Comparison of ENCODE assay signal across 8 cellular contexts in genomic region chr1:35269989-35270289, GRCh38. TPM values are rescaled to one million over a fixed set of nuclear protein-coding genes. Genes with fewer than 3 reads are reported as not detected.
DNase-seq lines count a peak whose midpoint lies in the region; ATAC-seq lines count a peak whose summit lies in the region.

No MANE protein-coding gene starts in this region.

- H3K27ac ChIP-seq in substantia nigra (ENCODE audit: low read depth, low read length, poor library complexity, severe bottlenecking) = no peak overlapping the region

- H3K9me3 ChIP-seq in iPS-18c (ENCODE audit: control insufficient read depth, insufficient read depth, low read length) = no peaks in the 10 kb centered on the region

- intact Hi-C loops in activated T-helper 1 cell treated with anti-CD3 and anti-CD28 coated beads, Interleukin-12 subunit alpha, Interleukin-12 subunit beta, Interleukin-2, Interleukin-4 antibody, amounts not matched to agents 30 ng/mL and 10 ng/mL and 1 ng/mL, durations not matched to agents 14 hours and 24 hours and 36 hours (cut with micrococcal nuclease) = loop anchor here (2.0 to 5.0 kb wide), 3 partner anchors 373 to 662 kb away; partner anchors contain the start of genes AGO3 and SMIM12

- no peak overlapping the region for H3K27ac Mint-ChIP-seq in T-helper 2 cell treated with Interferon-gamma antibody and Interleukin-4, amounts not matched to agents 5 μg/mL and 100 μg/mL, for 36 hours
- no peak overlapping the region for H3K27ac Mint-ChIP-seq in activated T-helper 1 cell treated with anti-CD3 and anti-CD28 coated beads, Interleukin-12 subunit alpha, Interleukin-12 subunit beta, Interleukin-2, Interleukin-4 antibody, amounts not matched to agents 30 ng/mL and 10 ng/mL and 1 ng/mL, durations not matched to agents 14 hours and 24 hours and 36 hours
- H3K27ac Mint-ChIP-seq in stimulated activated naive CD8-positive, alpha-beta T cell treated with anti-CD3 and anti-CD28 coated beads, Interleukin-15, amount 100 ng/mL, for 72 hours = peak overlapping the region in 1 of 2 donors; percentile 85

- peak overlapping the region; percentile 75 for H3K4me3 ChIP-seq in iPS-18c (ENCODE audit: insufficient read depth, low read depth, low read length)

- H3K36me3 Mint-ChIP-seq in T-helper 2 cell treated with Interferon-gamma antibody and Interleukin-4, amounts not matched to agents 5 μg/mL and 100 μg/mL, for 36 hours (ENCODE audit: low read depth) = peaks cover 8% of the 10 kb centered on the region
- H3K36me3 Mint-ChIP-seq in activated T-helper 1 cell treated with anti-CD3 and anti-CD28 coated beads, Interleukin-12 subunit alpha, Interleukin-12 subunit beta, Interleukin-2, Interleukin-4 antibody, amounts not matched to agents 30 ng/mL and 10 ng/mL and 1 ng/mL, durations not matched to agents 14 hours and 24 hours and 36 hours (ENCODE audit: low read depth) = peaks cover 11% of the 10 kb centered on the region

- H3K27me3 Mint-ChIP-seq in T-helper 2 cell treated with Interferon-gamma antibody and Interleukin-4, amounts not matched to agents 5 μg/mL and 100 μg/mL, for 36 hours (ENCODE audit: low read depth) = no peaks in the 10 kb centered on the region
- no peaks in the 10 kb centered on the region for H3K27me3 Mint-ChIP-seq in activated T-helper 1 cell treated with anti-CD3 and anti-CD28 coated beads, Interleukin-12 subunit alpha, Interleukin-12 subunit beta, Interleukin-2, Interleukin-4 antibody, amounts not matched to agents 30 ng/mL and 10 ng/mL and 1 ng/mL, durations not matched to agents 14 hours and 24 hours and 36 hours (ENCODE audit: insufficient read depth)
- no peaks in the 10 kb centered on the region for H3K27me3 Mint-ChIP-seq in stimulated activated naive CD8-positive, alpha-beta T cell treated with anti-CD3 and anti-CD28 coated beads, Interleukin-15, amount 100 ng/mL, for 72 hours

- peaks cover 21% of the 10 kb centered on the region for H3K4me1 Mint-ChIP-seq in T-helper 2 cell treated with Interferon-gamma antibody and Interleukin-4, amounts not matched to agents 5 μg/mL and 100 μg/mL, for 36 hours (ENCODE audit: low read depth)
- H3K4me1 Mint-ChIP-seq in activated T-helper 1 cell treated with anti-CD3 and anti-CD28 coated beads, Interleukin-12 subunit alpha, Interleukin-12 subunit beta, Interleukin-2, Interleukin-4 antibody, amounts not matched to agents 30 ng/mL and 10 ng/mL and 1 ng/mL, durations not matched to agents 14 hours and 24 hours and 36 hours (ENCODE audit: low read depth) = peaks cover 33% of the 10 kb centered on the region
- peaks cover 28% of the 10 kb centered on the region for H3K4me1 Mint-ChIP-seq in stimulated activated naive CD8-positive, alpha-beta T cell treated with anti-CD3 and anti-CD28 coated beads, Interleukin-15, amount 100 ng/mL, for 72 hours

- no peak for ATAC-seq in stimulated activated naive CD8-positive, alpha-beta T cell treated with anti-CD3 and anti-CD28 coated beads, Interleukin-15, amount 100 ng/mL, for 72 hours

- peaks cover 4% of the 10 kb centered on the region for H3K9me3 Mint-ChIP-seq in T-helper 2 cell treated with Interferon-gamma antibody and Interleukin-4, amounts not matched to agents 5 μg/mL and 100 μg/mL, for 36 hours
- H3K9me3 Mint-ChIP-seq in activated T-helper 1 cell treated with anti-CD3 and anti-CD28 coated beads, Interleukin-12 subunit alpha, Interleukin-12 subunit beta, Interleukin-2, Interleukin-4 antibody, amounts not matched to agents 30 ng/mL and 10 ng/mL and 1 ng/mL, durations not matched to agents 14 hours and 24 hours and 36 hours = peaks cover 4% of the 10 kb centered on the region
- H3K9me3 Mint-ChIP-seq in stimulated activated naive CD8-positive, alpha-beta T cell treated with anti-CD3 and anti-CD28 coated beads, Interleukin-15, amount 100 ng/mL, for 72 hours = peaks cover 0 to 4% of the 10 kb centered on the region in 2 donors

- no peak for DNase-seq in T-helper 2 cell treated with Interferon-gamma antibody and Interleukin-4, amounts not matched to agents 5 μg/mL and 100 μg/mL, for 36 hours (ENCODE audit: low spot score)
- DNase-seq in T-helper 2 cell = no peak
- no peak for DNase-seq in activated T-helper 1 cell treated with anti-CD3 and anti-CD28 coated beads, Interleukin-12 subunit alpha, Interleukin-12 subunit beta, Interleukin-2, Interleukin-4 antibody, amounts not matched to agents 30 ng/mL and 10 ng/mL and 1 ng/mL, durations not matched to agents 14 hours and 24 hours and 36 hours (ENCODE audit: low spot score)
- DNase-seq in stimulated activated naive CD8-positive, alpha-beta T cell treated with anti-CD3 and anti-CD28 coated beads, Interleukin-15, amount 100 ng/mL, for 72 hours = no peak
- DNase-seq in HK-2 (ENCODE audit: unreplicated experiment) = no peak
- DNase-seq in substantia nigra (lab: John Stamatoyannopoulos, UW) = no peak
- no peak for DNase-seq in SW 1271 (lab: John Stamatoyannopoulos, UW)

- peak overlapping the region; percentile 85 for H3K4me3 Mint-ChIP-seq in T-helper 2 cell treated with Interferon-gamma antibody and Interleukin-4, amounts not matched to agents 5 μg/mL and 100 μg/mL, for 36 hours
- H3K4me3 Mint-ChIP-seq in activated T-helper 1 cell treated with anti-CD3 and anti-CD28 coated beads, Interleukin-12 subunit alpha, Interleukin-12 subunit beta, Interleukin-2, Interleukin-4 antibody, amounts not matched to agents 30 ng/mL and 10 ng/mL and 1 ng/mL, durations not matched to agents 14 hours and 24 hours and 36 hours = peak overlapping the region; percentile 85
- H3K4me3 Mint-ChIP-seq in stimulated activated naive CD8-positive, alpha-beta T cell treated with anti-CD3 and anti-CD28 coated beads, Interleukin-15, amount 100 ng/mL, for 72 hours = peak overlapping the region; percentile 85 to 86

RNA-seq across cellular contexts. Expression of gene ZMYM4, which starts 1.4 kb away (rescaled TPM):
- total RNA-seq in activated T-helper 1 cell treated with anti-CD3 and anti-CD28 coated beads, Interleukin-12 subunit alpha, Interleukin-12 subunit beta, Interleukin-2, Interleukin-4 antibody, amounts not matched to agents 30 ng/mL and 10 ng/mL and 1 ng/mL, durations not matched to agents 14 hours and 24 hours and 36 hours = 25.1 and 33.0 TPM in 2 replicates
